16 cellular contexts compared by ENCODE assay signal in the genomic region with DNA sequence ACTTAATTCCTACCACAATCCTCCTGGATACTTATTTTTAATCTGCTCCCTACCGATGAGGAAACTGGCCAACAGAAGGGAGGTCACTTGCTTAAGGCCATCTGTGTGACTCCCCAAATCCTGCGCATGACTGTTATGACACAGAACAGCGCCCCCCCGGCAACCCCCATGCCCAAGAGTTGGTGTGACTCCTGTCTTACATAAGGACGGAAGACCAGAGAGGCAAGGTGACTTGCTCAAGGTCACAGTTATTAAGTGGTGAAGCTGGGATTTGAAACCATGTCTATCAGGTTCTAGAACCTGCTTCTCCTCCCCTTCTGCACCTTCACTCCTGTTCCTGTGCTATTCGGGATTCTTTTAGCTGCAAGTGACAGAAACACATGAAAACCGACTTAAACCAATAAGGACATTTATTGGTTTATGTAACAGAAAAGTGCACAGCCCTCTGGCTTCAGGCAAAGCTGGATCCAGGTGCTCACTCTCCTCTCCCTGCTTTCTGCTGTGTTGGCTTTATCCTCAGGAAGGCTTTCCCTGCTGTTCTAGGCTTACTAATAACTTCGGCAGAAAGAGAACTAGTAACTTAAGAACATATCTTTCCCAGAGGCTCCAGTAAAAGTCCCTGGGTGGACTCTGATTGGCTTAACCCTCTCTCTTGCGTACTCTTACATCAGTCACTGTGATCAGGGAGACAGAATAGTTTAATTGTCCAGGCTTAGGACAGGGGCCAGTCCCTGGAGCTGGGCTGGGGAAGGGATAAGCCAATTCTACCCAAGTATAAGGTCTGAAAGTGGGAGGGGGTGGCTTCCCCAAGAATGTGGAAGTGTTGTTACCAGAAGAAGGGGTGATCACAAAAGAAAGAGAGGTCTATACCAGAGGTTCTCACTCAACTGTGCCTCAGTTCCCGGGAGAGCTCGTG. TPM values are rescaled to one million over a fixed set of nuclear protein-coding genes. Genes with fewer than 3 reads are reported as not detected.
DNase-seq lines count a peak whose midpoint lies in the region; TF ChIP-seq lines count a peak whose summit lies in the region.
"Had no signal": no experiment of that assay in that cellular context is flagged by ENCODE, and none has a peak within 500 bp of the region (broad histone marks: within the 10 kb centered on the region; RNA-seq: fewer than 3 reads in every experiment).

No MANE protein-coding gene starts in this region.

- no peaks in the 10 kb centered on the region for H3K9me3 ChIP-seq in Caco-2
- H3K9me3 ChIP-seq: A549, HAP-1 had no signal

- no peak for DNase-seq in Caco-2
- DNase-seq in NCI-H460 (ENCODE audit: extremely low read depth, low read depth), result peak; percentile 59
- DNase-seq in chondrocyte (ENCODE audit: low spot score), result no peak
- DNase-seq in glutamatergic neuron, result no peak
- DNase-seq in NCI-H2196 (lab: John Stamatoyannopoulos, UW; ENCODE audit: unreplicated experiment), result no peak
- DNase-seq in NCI-H526 (lab: John Stamatoyannopoulos, UW), result no peak
- DNase-seq in H7, result no peak
- DNase-seq: COR-L47, NCI-H1092, NCI-H2227 treated with DMSO at 0.1 percent for 48 hours, NCI-H524 treated with DMSO at 0.1 percent for 48 hours, PC-3 had no signal

- H3K36me3 Mint-ChIP-seq in Caco-2 (ENCODE audit: insufficient read depth, unreplicated experiment) (peaks cover 10% of the 10 kb centered on the region), chondrocyte (ENCODE audit: low read depth) (no peaks in the 10 kb centered on the region), glutamatergic neuron (ENCODE audit: unreplicated experiment) (no peaks in the 10 kb centered on the region)
- H3K36me3 Mint-ChIP-seq: CD14-positive monocyte had no signal

- no peaks in the 10 kb centered on the region for H3K27me3 ChIP-seq in Caco-2 (replicated peaks; ENCODE audit: control insufficient read depth, insufficient read depth, low read length)
- no peaks in the 10 kb centered on the region; the same call in 1 of the 2 replicates for H3K27me3 ChIP-seq in H7 (ENCODE audit: control insufficient read depth, insufficient read depth, low read length)

- no peak overlapping the region for H3K4me3 Mint-ChIP-seq in Caco-2 (ENCODE audit: unreplicated experiment)
- no peak overlapping the region for H3K4me3 Mint-ChIP-seq in chondrocyte (ENCODE audit: unreplicated experiment)
- H3K4me3 Mint-ChIP-seq in glutamatergic neuron (ENCODE audit: unreplicated experiment), result peak overlapping the region; percentile 36
- H3K4me3 Mint-ChIP-seq: CD14-positive monocyte had no signal

- no peaks in the 10 kb centered on the region for H3K4me1 Mint-ChIP-seq in Caco-2 (ENCODE audit: low read depth, unreplicated experiment)
- peaks cover 3% of the 10 kb centered on the region for H3K4me1 Mint-ChIP-seq in chondrocyte (ENCODE audit: low read depth)
- peaks cover 5% of the 10 kb centered on the region for H3K4me1 Mint-ChIP-seq in glutamatergic neuron (ENCODE audit: low read depth, unreplicated experiment)
- H3K4me1 Mint-ChIP-seq: CD14-positive monocyte had no signal

- H3K36me3 ChIP-seq in Caco-2 (ENCODE audit: control insufficient read depth, insufficient read depth, low read length), result no peaks in the 10 kb centered on the region
- H3K36me3 ChIP-seq in H7 (replicated peaks; ENCODE audit: control insufficient read depth, insufficient read depth, low read length), result no peaks in the 10 kb centered on the region
- H3K36me3 ChIP-seq: HAP-1 had no signal

- CTCF ChIA-PET in Caco-2 (lab: Charles Lee), result no interaction called here

- POLR2A ChIA-PET in Caco-2 (lab: Charles Lee), result no interaction called here

- intact Hi-C loops in Caco-2 (cut with micrococcal nuclease; ENCODE audit: unreplicated experiment), result no loop called here

- peak overlapping the region; percentile 48 for H3K27ac Mint-ChIP-seq in Caco-2 (ENCODE audit: unreplicated experiment)
- peak overlapping the region; percentile 81 for H3K27ac Mint-ChIP-seq in chondrocyte (ENCODE audit: unreplicated experiment)
- peak overlapping the region; percentile 73 for H3K27ac Mint-ChIP-seq in glutamatergic neuron (ENCODE audit: unreplicated experiment)
- H3K27ac Mint-ChIP-seq: CD14-positive monocyte had no signal

- H3K4me3 ChIP-seq in Caco-2 (ENCODE audit: low read depth, low read length), result no peak overlapping the region
- no peak overlapping the region for H3K4me3 ChIP-seq in H7 (ENCODE audit: insufficient read depth, low read depth, low read length)
- H3K4me3 ChIP-seq: A549, HAP-1 had no signal

- no peak for TF ChIP-seq CTCF in Caco-2 (IDR thresholded peaks at IDR 0.05; ENCODE audit: insufficient read depth in 1 of 2, low read depth in 1 of 2, low read length in 1 of 2, severe bottlenecking in 1 of 2, unreplicated experiment in 1 of 2)
- no peak for TF ChIP-seq CTCF in chondrocyte (IDR thresholded peaks at IDR 0.05)
- TF ChIP-seq CTCF in glutamatergic neuron (IDR thresholded peaks at IDR 0.05; ENCODE audit: partially characterized antibody, unreplicated experiment), result no peak

- no TSS peak for BruUV-seq in Caco-2 (replicated peaks; lab: Mats Ljungman, UMichigan)

- no peaks in the 10 kb centered on the region for H3K4me1 ChIP-seq in Caco-2
- H3K4me1 ChIP-seq: A549, HAP-1 had no signal

- H3K27me3 Mint-ChIP-seq in Caco-2 (ENCODE audit: insufficient read depth, unreplicated experiment) (peaks cover 8% of the 10 kb centered on the region), chondrocyte (ENCODE audit: low read depth) (peaks cover 2% of the 10 kb centered on the region), glutamatergic neuron (ENCODE audit: unreplicated experiment) (peaks cover 5% of the 10 kb centered on the region)

- H3K9me3 Mint-ChIP-seq in Caco-2 (ENCODE audit: unreplicated experiment) (no peaks in the 10 kb centered on the region), chondrocyte (ENCODE audit: low read depth) (no peaks in the 10 kb centered on the region), glutamatergic neuron (ENCODE audit: unreplicated experiment) (peaks cover 9% of the 10 kb centered on the region)

RNA-seq across cellular contexts. Expression of a gene that starts 43.7 kb away (rescaled TPM):
- total RNA-seq in Caco-2 (2022) (1.3 and 2.1 TPM in 2 replicates), chondrocyte (1.7 to 18.1 TPM (median 2.1 TPM) in 3 replicates), glutamatergic neuron (ENCODE audit: unreplicated experiment) (26.3 TPM)
- total RNA-seq in NCI-H460 (2014; rRNA removed; shearing (Covaris generic)), result not detected in 2 replicates
- polyA plus RNA-seq in NCI-H460 (2014; cell fraction: nucleus; rRNA removed), result not detected in 2 replicates
- 1.9 TPM in 2 replicates for total RNA-seq in H7 (2014; rRNA removed; shearing (Covaris generic))
- total RNA-seq: MCF 10A had no signal
- polyA plus RNA-seq: CD14-positive monocyte had no signal
